16 cellular contexts compared by ENCODE assay signal in the genomic region with DNA sequence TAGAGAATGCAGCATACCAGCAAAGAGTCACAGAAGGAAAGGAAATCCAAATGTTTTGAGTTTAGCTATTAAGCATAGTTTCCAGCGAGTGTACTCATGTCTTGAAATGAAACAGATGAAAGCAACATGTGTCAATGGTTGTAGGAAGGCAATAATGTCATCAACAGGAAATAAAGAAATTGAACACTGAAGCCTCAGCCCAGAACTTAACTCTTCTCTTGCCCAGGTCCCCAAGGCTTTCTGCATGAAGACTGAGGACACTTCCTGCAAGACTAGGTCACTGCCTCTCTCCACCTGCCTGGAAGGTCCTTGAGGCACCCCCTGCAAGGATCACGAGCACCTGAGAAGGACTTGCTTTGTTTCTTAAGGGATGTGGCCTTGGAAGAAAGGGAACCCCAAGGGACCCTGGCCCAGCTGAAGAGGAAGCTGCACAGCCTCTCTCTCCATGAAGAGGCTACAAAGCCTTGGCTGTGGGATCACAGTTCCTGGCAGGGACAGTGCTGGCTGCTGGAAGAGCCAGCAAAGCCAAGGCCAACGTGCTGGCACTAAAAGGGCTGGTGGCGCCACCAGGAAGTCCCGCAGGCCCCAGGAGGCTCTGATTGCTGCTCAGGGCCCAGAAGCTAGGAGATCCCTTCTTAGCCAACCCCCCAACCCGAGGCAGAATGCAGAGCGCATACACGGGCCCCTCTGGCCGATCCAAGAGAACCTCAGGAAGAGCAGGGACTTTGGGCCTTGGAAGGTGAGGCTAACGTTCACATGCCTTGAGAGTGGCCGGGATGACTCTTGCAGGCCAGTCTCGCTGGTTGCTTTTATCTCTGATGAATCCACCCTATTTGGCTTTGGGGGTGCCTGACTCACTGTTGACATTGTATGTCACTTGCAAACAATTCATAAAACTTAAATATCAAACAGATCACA. TPM values are rescaled to one million over a fixed set of nuclear protein-coding genes. Genes with fewer than 3 reads are reported as not detected.
A peak's percentile ranks its signal among the peaks of the same experiment; 100 is the strongest.
DNase-seq lines count a peak whose midpoint lies in the region; ATAC-seq and TF ChIP-seq lines count a peak whose summit lies in the region.
"Had no signal": no experiment of that assay in that cellular context is flagged by ENCODE, and none has a peak within 500 bp of the region (broad histone marks: within the 10 kb centered on the region; RNA-seq: fewer than 3 reads in every experiment).

No MANE protein-coding gene starts in this region.

- H3K9me2 ChIP-seq in PC-3 (replicated peaks; ENCODE audit: low read length): no peaks in the 10 kb centered on the region

- H3K4me3 ChIP-seq in PC-3 (ENCODE audit: low read length): no peak overlapping the region

- no TSS peak for BruUV-seq in PC-3 (replicated peaks; lab: Mats Ljungman, UMichigan)

- H3K4me3 Mint-ChIP-seq in activated CD8-positive, alpha-beta memory T cell treated with anti-CD3 and anti-CD28 coated beads, Interleukin-2, amount 10 ng/mL, durations not matched to agents 7 days and 5 days: no peak overlapping the region
- no peak overlapping the region for H3K4me3 Mint-ChIP-seq in stimulated activated effector memory CD8-positive, alpha-beta T cell treated with anti-CD3 and anti-CD28 coated beads, Interleukin-12 subunit alpha, Interleukin-12 subunit beta, amount 100 ng/mL, for 72 hours
- H3K4me3 Mint-ChIP-seq: HFFc6 had no signal

- no peaks in the 10 kb centered on the region for H3K36me3 ChIP-seq in PC-3 (ENCODE audit: low read depth, low read length)

- POLR2A ChIA-PET in PC-3 (lab: Charles Lee; ENCODE audit: unreplicated experiment): no interaction called here

- H3K79me2 ChIP-seq in PC-3 (ENCODE audit: low read length): no peaks in the 10 kb centered on the region

- no peaks in the 10 kb centered on the region for H3K36me3 Mint-ChIP-seq in activated CD8-positive, alpha-beta memory T cell treated with anti-CD3 and anti-CD28 coated beads, Interleukin-2, amount 10 ng/mL, durations not matched to agents 7 days and 5 days
- H3K36me3 Mint-ChIP-seq in stimulated activated effector memory CD8-positive, alpha-beta T cell treated with anti-CD3 and anti-CD28 coated beads, Interleukin-12 subunit alpha, Interleukin-12 subunit beta, amount 100 ng/mL, for 72 hours: no peaks in the 10 kb centered on the region

- DNase-seq in activated CD8-positive, alpha-beta memory T cell treated with anti-CD3 and anti-CD28 coated beads for 24 hours: peak; percentile 60
- DNase-seq in activated CD8-positive, alpha-beta memory T cell treated with anti-CD3 and anti-CD28 coated beads, Interleukin-2, amount 10 ng/mL, durations not matched to agents 7 days and 5 days: no peak
- DNase-seq in PC-3 (peak; percentile 89), fibroblast of peridontal ligament (ENCODE audit: extremely low read depth) (peak; percentile 25), MV-4-11 (lab: John Stamatoyannopoulos, UW) (no peak), COR-L47 (lab: John Stamatoyannopoulos, UW) (no peak)
- DNase-seq in stimulated activated effector memory CD8-positive, alpha-beta T cell treated with anti-CD3 and anti-CD28 coated beads, Interleukin-12 subunit alpha, Interleukin-12 subunit beta, amount 100 ng/mL, for 72 hours (ENCODE audit: low spot score in 2 of 2): no peak
- DNase-seq: cortex of kidney, DMS153, HFFc6, Karpas-422, NCI-H1930 had no signal

- intact Hi-C loops in PC-3 (cut with micrococcal nuclease): no loop called here

- TF ChIP-seq CTCF in PC-3 (conservative IDR thresholded peaks at IDR 0.05; ENCODE audit: low read depth, low read length): no peak

- CTCF ChIA-PET in activated CD8-positive, alpha-beta memory T cell treated with anti-CD3 and anti-CD28 coated beads, Interleukin-2, amount 10 ng/mL, durations not matched to agents 7 days and 5 days (lab: Charles Lee): no interaction called here
- CTCF ChIA-PET in PC-3 (lab: Charles Lee): no interaction called here

- H3K9ac ChIP-seq in PC-3 (ENCODE audit: low read length): no peak overlapping the region

- H3K4me1 Mint-ChIP-seq in activated CD8-positive, alpha-beta memory T cell treated with anti-CD3 and anti-CD28 coated beads, Interleukin-2, amount 10 ng/mL, durations not matched to agents 7 days and 5 days: peaks cover 5% of the 10 kb centered on the region
- peaks cover 11% of the 10 kb centered on the region for H3K4me1 Mint-ChIP-seq in stimulated activated effector memory CD8-positive, alpha-beta T cell treated with anti-CD3 and anti-CD28 coated beads, Interleukin-12 subunit alpha, Interleukin-12 subunit beta, amount 100 ng/mL, for 72 hours

- no peaks in the 10 kb centered on the region for H3F3A ChIP-seq in PC-3 (ENCODE audit: low read length, unreplicated experiment)

- peaks cover 19% of the 10 kb centered on the region for H3K4me1 ChIP-seq in PC-3 (ENCODE audit: insufficient read depth, low read length)

- H3K4me2 ChIP-seq in PC-3 (ENCODE audit: low read length): peak overlapping the region; percentile 1; the same call in 1 of the 2 replicates

- H4K20me1 ChIP-seq in PC-3 (ENCODE audit: low read length): no peaks in the 10 kb centered on the region

- H3K27ac Mint-ChIP-seq in activated CD8-positive, alpha-beta memory T cell treated with anti-CD3 and anti-CD28 coated beads, Interleukin-2, amount 10 ng/mL, durations not matched to agents 7 days and 5 days: no peak overlapping the region
- H3K27ac Mint-ChIP-seq in stimulated activated effector memory CD8-positive, alpha-beta T cell treated with anti-CD3 and anti-CD28 coated beads, Interleukin-12 subunit alpha, Interleukin-12 subunit beta, amount 100 ng/mL, for 72 hours: no peak overlapping the region
- H3K27ac Mint-ChIP-seq: HFFc6 had no signal

- no peaks in the 10 kb centered on the region for H3K27me3 Mint-ChIP-seq in activated CD8-positive, alpha-beta memory T cell treated with anti-CD3 and anti-CD28 coated beads, Interleukin-2, amount 10 ng/mL, durations not matched to agents 7 days and 5 days

- peak overlapping the region; percentile 31 for H3K27ac ChIP-seq in PC-3 (ENCODE audit: low read length)
- H3K27ac ChIP-seq: HL-60, RWPE1 had no signal

- H3K27me3 ChIP-seq in PC-3 (ENCODE audit: low read length): no peaks in the 10 kb centered on the region

- no peaks in the 10 kb centered on the region for H3K9me3 ChIP-seq in PC-3 (ENCODE audit: low read length)

- ATAC-seq in activated CD8-positive, alpha-beta memory T cell treated with anti-CD3 and anti-CD28 coated beads, Interleukin-2, amount 10 ng/mL, durations not matched to agents 7 days and 5 days: no peak
- ATAC-seq in PC-3: peak; percentile 95
- peak; percentile 78 for ATAC-seq in stimulated activated effector memory CD8-positive, alpha-beta T cell treated with anti-CD3 and anti-CD28 coated beads, Interleukin-12 subunit alpha, Interleukin-12 subunit beta, amount 100 ng/mL, for 72 hours
- no peak for ATAC-seq in HG03045 (IDR thresholded peaks at IDR 0.05; ENCODE audit: unreplicated experiment)
- ATAC-seq: esophagus mucosa had no signal

- H3K9me3 Mint-ChIP-seq in activated CD8-positive, alpha-beta memory T cell treated with anti-CD3 and anti-CD28 coated beads, Interleukin-2, amount 10 ng/mL, durations not matched to agents 7 days and 5 days (ENCODE audit: low read depth): no peaks in the 10 kb centered on the region
- H3K9me3 Mint-ChIP-seq in stimulated activated effector memory CD8-positive, alpha-beta T cell treated with anti-CD3 and anti-CD28 coated beads, Interleukin-12 subunit alpha, Interleukin-12 subunit beta, amount 100 ng/mL, for 72 hours: no peaks in the 10 kb centered on the region
- H3K9me3 Mint-ChIP-seq: HFFc6 had no signal

- no peak overlapping the region for H2AFZ ChIP-seq in PC-3 (ENCODE audit: low read length)

RNA-seq across cellular contexts. Expression of gene AXIN2, which starts 23.4 kb away (rescaled TPM):
- total RNA-seq in activated CD8-positive, alpha-beta memory T cell treated with anti-CD3 and anti-CD28 coated beads, Interleukin-2, amount 10 ng/mL, durations not matched to agents 7 days and 5 days: under 1 TPM; 0.61 to 0.75 TPM
- 2.0 and 2.6 TPM in 2 replicates for total RNA-seq in PC-3 (2014; rRNA removed)

Comparison
In these comparisons a context has a peak if more than half of its experiments do, and no peak if none do; other contexts are left out.
1. DNase-seq: peak in activated CD8-positive, alpha-beta memory T cell treated with anti-CD3 and anti-CD28 coated beads for 24 hours (single experiment), PC-3 (single experiment) and fibroblast of peridontal ligament (single experiment); none in activated CD8-positive, alpha-beta memory T cell treated with anti-CD3 and anti-CD28 coated beads, Interleukin-2, amount 10 ng/mL, durations not matched to agents 7 days and 5 days (single experiment), stimulated activated effector memory CD8-positive, alpha-beta T cell treated with anti-CD3 and anti-CD28 coated beads, Interleukin-12 subunit alpha, Interleukin-12 subunit beta, amount 100 ng/mL, for 72 hours (0 of 2), MV-4-11 (single experiment) and COR-L47 (single experiment).
2. ATAC-seq: peak in PC-3 (single experiment) and stimulated activated effector memory CD8-positive, alpha-beta T cell treated with anti-CD3 and anti-CD28 coated beads, Interleukin-12 subunit alpha, Interleukin-12 subunit beta, amount 100 ng/mL, for 72 hours (single experiment); none in activated CD8-positive, alpha-beta memory T cell treated with anti-CD3 and anti-CD28 coated beads, Interleukin-2, amount 10 ng/mL, durations not matched to agents 7 days and 5 days (single experiment) and HG03045 (single experiment).